In genomic region chr16:50769-51591, GRCh38 we compare ENCODE assay signal across 10 cellular contexts. TPM values are rescaled to one million over a fixed set of nuclear protein-coding genes. Genes with fewer than 3 reads are reported as not detected.
A peak's percentile ranks its signal among the peaks of the same experiment; 100 is the strongest.
DNase-seq lines count a peak whose midpoint lies in the region; ATAC-seq lines count a peak whose summit lies in the region.
"Had no signal": no experiment of that assay in that cellular context is flagged by ENCODE, and none has a peak within 500 bp of the region (broad histone marks: within the 10 kb centered on the region; RNA-seq: fewer than 3 reads in every experiment).

No MANE protein-coding gene starts in this region.

- peaks cover 30% of the 10 kb centered on the region for H3K4me1 Mint-ChIP-seq in activated CD8-positive, alpha-beta memory T cell treated with anti-CD3 and anti-CD28 coated beads, Interleukin-2, amount 10 ng/mL, durations not matched to agents 7 days and 5 days
- peaks cover 27% of the 10 kb centered on the region for H3K4me1 Mint-ChIP-seq in activated CD4-positive, alpha-beta memory T cell treated with anti-CD3 and anti-CD28 coated beads for 36 hours (ENCODE audit: low read depth)

- H3K27me3 Mint-ChIP-seq in activated CD8-positive, alpha-beta memory T cell treated with anti-CD3 and anti-CD28 coated beads, Interleukin-2, amount 10 ng/mL, durations not matched to agents 7 days and 5 days, result no peaks in the 10 kb centered on the region
- no peaks in the 10 kb centered on the region for H3K27me3 Mint-ChIP-seq in activated CD4-positive, alpha-beta memory T cell treated with anti-CD3 and anti-CD28 coated beads for 36 hours

- H3K36me3 Mint-ChIP-seq in activated CD8-positive, alpha-beta memory T cell treated with anti-CD3 and anti-CD28 coated beads, Interleukin-2, amount 10 ng/mL, durations not matched to agents 7 days and 5 days, result peaks cover 41% of the 10 kb centered on the region
- H3K36me3 Mint-ChIP-seq in activated CD4-positive, alpha-beta memory T cell treated with anti-CD3 and anti-CD28 coated beads for 36 hours, result peaks cover 30% of the 10 kb centered on the region

- POLR2A ChIA-PET in activated CD4-positive, alpha-beta memory T cell treated with anti-CD3 and anti-CD28 coated beads for 36 hours (lab: Charles Lee), result no interaction called here

- DNase-seq in activated CD8-positive, alpha-beta memory T cell treated with anti-CD3 and anti-CD28 coated beads, Interleukin-2, amount 10 ng/mL, durations not matched to agents 7 days and 5 days, result no peak
- DNase-seq in activated CD8-positive, alpha-beta memory T cell treated with anti-CD3 and anti-CD28 coated beads, Interleukin-2, amount 50 U/mL, for 48 hours, result no peak
- DNase-seq in activated CD4-positive, alpha-beta memory T cell treated with anti-CD3 and anti-CD28 coated beads for 36 hours, result no peak
- DNase-seq in posterior vena cava (ENCODE audit: low spot score), result peak; percentile 63
- no peak for DNase-seq in NCI-H2227 (lab: John Stamatoyannopoulos, UW; ENCODE audit: unreplicated experiment)
- DNase-seq in AG08396 (ENCODE audit: low spot score), result no peak
- DNase-seq: cerebellar nuclear complex; NCI-H2081 treated with DMSO at 0.1 percent for 48 hours; occipital lobe; stimulated activated CD4-positive, alpha-beta T cell treated with anti-CD3 and anti-CD28 coated beads, Interleukin-2, amount 100 ng/mL, for 24 hours had no signal

- no peaks in the 10 kb centered on the region for H3K9me3 Mint-ChIP-seq in activated CD8-positive, alpha-beta memory T cell treated with anti-CD3 and anti-CD28 coated beads, Interleukin-2, amount 10 ng/mL, durations not matched to agents 7 days and 5 days (ENCODE audit: low read depth)
- H3K9me3 Mint-ChIP-seq in activated CD4-positive, alpha-beta memory T cell treated with anti-CD3 and anti-CD28 coated beads for 36 hours, result no peaks in the 10 kb centered on the region

- peak overlapping the region; percentile 93 for H3K4me3 Mint-ChIP-seq in activated CD8-positive, alpha-beta memory T cell treated with anti-CD3 and anti-CD28 coated beads, Interleukin-2, amount 10 ng/mL, durations not matched to agents 7 days and 5 days
- H3K4me3 Mint-ChIP-seq in activated CD4-positive, alpha-beta memory T cell treated with anti-CD3 and anti-CD28 coated beads for 36 hours, result peak overlapping the region; percentile 43

- CTCF ChIA-PET in activated CD8-positive, alpha-beta memory T cell treated with anti-CD3 and anti-CD28 coated beads, Interleukin-2, amount 10 ng/mL, durations not matched to agents 7 days and 5 days (lab: Charles Lee), result no interaction called here
- CTCF ChIA-PET in activated CD4-positive, alpha-beta memory T cell treated with anti-CD3 and anti-CD28 coated beads for 36 hours (lab: Charles Lee), result no interaction called here

- H3K27ac Mint-ChIP-seq in activated CD8-positive, alpha-beta memory T cell treated with anti-CD3 and anti-CD28 coated beads, Interleukin-2, amount 10 ng/mL, durations not matched to agents 7 days and 5 days, result peak overlapping the region; percentile 4
- peak overlapping the region; percentile 13 for H3K27ac Mint-ChIP-seq in activated CD4-positive, alpha-beta memory T cell treated with anti-CD3 and anti-CD28 coated beads for 36 hours

- intact Hi-C loops in activated CD4-positive, alpha-beta memory T cell treated with anti-CD3 and anti-CD28 coated beads for 36 hours (cut with micrococcal nuclease), result no loop called here
- intact Hi-C loops in posterior vena cava (cut with DNase I), result no loop called here

- no peak for ATAC-seq in activated CD8-positive, alpha-beta memory T cell treated with anti-CD3 and anti-CD28 coated beads, Interleukin-2, amount 10 ng/mL, durations not matched to agents 7 days and 5 days

RNA-seq across cellular contexts. Expression of gene POLR3K, which starts 2.4 kb away (rescaled TPM):
- total RNA-seq in activated CD8-positive, alpha-beta memory T cell treated with anti-CD3 and anti-CD28 coated beads, Interleukin-2, amount 10 ng/mL, durations not matched to agents 7 days and 5 days, result 10 to 100 TPM; 40.4 to 53.1 TPM
- 10 to 100 TPM; 39.9 to 45.3 TPM for total RNA-seq in activated CD4-positive, alpha-beta memory T cell treated with anti-CD3 and anti-CD28 coated beads for 36 hours
- total RNA-seq in posterior vena cava, result 1 to 10 TPM; 7.4 to 7.9 TPM

RNA-seq across cellular contexts. Expression of gene SNRNP25, which starts 2.6 kb away (rescaled TPM):
- 10 to 100 TPM; 86.6 to 90.8 TPM for total RNA-seq in activated CD8-positive, alpha-beta memory T cell treated with anti-CD3 and anti-CD28 coated beads, Interleukin-2, amount 10 ng/mL, durations not matched to agents 7 days and 5 days
- total RNA-seq in activated CD4-positive, alpha-beta memory T cell treated with anti-CD3 and anti-CD28 coated beads for 36 hours, result 10 to 100 TPM; 48.5 to 51.1 TPM
- total RNA-seq in posterior vena cava, result 10 to 100 TPM; 11.2 to 11.6 TPM

RNA-seq across cellular contexts. Expression of gene RHBDF1, which starts 21.5 kb away (rescaled TPM):
- under 1 TPM; 0.23 to 0.33 TPM for total RNA-seq in activated CD8-positive, alpha-beta memory T cell treated with anti-CD3 and anti-CD28 coated beads, Interleukin-2, amount 10 ng/mL, durations not matched to agents 7 days and 5 days
- under 1 TPM in 1 of 2 experiments, not detected in 1; 0.43 TPM for total RNA-seq in activated CD4-positive, alpha-beta memory T cell treated with anti-CD3 and anti-CD28 coated beads for 36 hours
- total RNA-seq in posterior vena cava, result 10 to 100 TPM; 39.5 to 39.7 TPM

RNA-seq across cellular contexts. Expression of gene MPG, which starts 27.0 kb away (rescaled TPM):
- total RNA-seq in activated CD8-positive, alpha-beta memory T cell treated with anti-CD3 and anti-CD28 coated beads, Interleukin-2, amount 10 ng/mL, durations not matched to agents 7 days and 5 days, result 10 to 100 TPM; 60.2 to 60.6 TPM
- 10 to 100 TPM; 53.1 to 58.7 TPM for total RNA-seq in activated CD4-positive, alpha-beta memory T cell treated with anti-CD3 and anti-CD28 coated beads for 36 hours
- 10 to 100 TPM; 42.2 to 45.6 TPM for total RNA-seq in posterior vena cava

Comparison
In these comparisons a context has a peak if more than half of its experiments do, and no peak if none do; other contexts are left out.
1. RNA of gene POLR3K, which starts 2.4 kb away (total RNA-seq): 40.4 to 53.1 TPM in activated CD8-positive, alpha-beta memory T cell treated with anti-CD3 and anti-CD28 coated beads, Interleukin-2, amount 10 ng/mL, durations not matched to agents 7 days and 5 days and 39.9 to 45.3 TPM in activated CD4-positive, alpha-beta memory T cell treated with anti-CD3 and anti-CD28 coated beads for 36 hours; 7.4 to 7.9 TPM in posterior vena cava; every median in the first group is over 4 times any median in the second.
2. RNA of gene RHBDF1, which starts 21.5 kb away (total RNA-seq): 39.5 to 39.7 TPM in posterior vena cava; 0.43 TPM in activated CD4-positive, alpha-beta memory T cell treated with anti-CD3 and anti-CD28 coated beads for 36 hours and 0.23 to 0.33 TPM in activated CD8-positive, alpha-beta memory T cell treated with anti-CD3 and anti-CD28 coated beads, Interleukin-2, amount 10 ng/mL, durations not matched to agents 7 days and 5 days; every median in the first group is over 10 times any median in the second.